Comparison of ENCODE assay signal across 1 cellular context in genomic region chr6:26659360-26660095, GRCh38.
TF ChIP-seq lines count a peak whose summit lies in the region.
"Not testable (repeated sequence)": the region's sequence is repeated elsewhere in the genome, so short reads cannot be mapped to it uniquely, and the experiment has no call there.

TSS of gene ZNF322 (minus strand) at chr6:26659746. CDS start at chr6:26638553, 21,193 bp downstream.

TF ChIP-seq in HepG2, 621 proteins besides CTCF, POLR2A, EP300 and RAD21 (continued from another document and continues in another):
- TF ChIP-seq THAP9 (CRISPR knock-in tag; IDR thresholded peaks at IDR 0.05; ENCODE audit: borderline replicate concordance) = peak; percentile 78; the same call in 1 of the 2 replicates
- TF ChIP-seq TAF15 (IDR thresholded peaks at IDR 0.05; ENCODE audit: low read depth, low read length, poor library complexity, severe bottlenecking) = peak; percentile 89
- TF ChIP-seq KLF11 (CRISPR knock-in tag; IDR thresholded peaks at IDR 0.05) = peak; percentile 43; the same call in 1 of the 2 replicates
- TF ChIP-seq TFAP4 (IDR thresholded peaks at IDR 0.05; ENCODE audit: borderline replicate concordance, low read depth) = 0 out of 2 replicates have a peak, but pooled peaks have one; percentile 4
- TF ChIP-seq ARID4A (CRISPR knock-in tag; IDR thresholded peaks at IDR 0.05; ENCODE audit: borderline replicate concordance) = peak; percentile 93
- 0 out of 2 replicates have a peak, but pooled peaks have one; percentile 70 for TF ChIP-seq DR1 (CRISPR knock-in tag; IDR thresholded peaks at IDR 0.05)
- TF ChIP-seq FOXA3 (CRISPR knock-in tag; IDR thresholded peaks at IDR 0.05) = peak; percentile 27; the same call in 1 of the 2 replicates
- TF ChIP-seq ZBTB26 (CRISPR knock-in tag; IDR thresholded peaks at IDR 0.05; ENCODE audit: borderline replicate concordance) = peak; percentile 65; the same call in 1 of the 2 replicates
- 0 out of 2 replicates have a peak, but pooled peaks have one; percentile 49 for TF ChIP-seq ZNF205 (CRISPR knock-in tag; IDR thresholded peaks at IDR 0.05)
- TF ChIP-seq ARID5B (CRISPR knock-in tag; IDR thresholded peaks at IDR 0.05) = peak; percentile 43
- TF ChIP-seq TOE1 (CRISPR knock-in tag; IDR thresholded peaks at IDR 0.05) = peak; percentile 83; the same call in 1 of the 2 replicates
- peak; percentile 91; the same call in 1 of the 2 replicates for TF ChIP-seq ZNF34 (CRISPR knock-in tag; IDR thresholded peaks at IDR 0.05; ENCODE audit: borderline replicate concordance)
- 0 out of 2 replicates have a peak, but pooled peaks have one; percentile 50 for TF ChIP-seq ZNF225 (CRISPR knock-in tag; IDR thresholded peaks at IDR 0.05)
- 0 out of 2 replicates have a peak, but pooled peaks have one; percentile 28 for TF ChIP-seq KAT7 (CRISPR knock-in tag; IDR thresholded peaks at IDR 0.05; ENCODE audit: borderline replicate concordance)
- peak; percentile 68 for TF ChIP-seq FOXK1 (CRISPR knock-in tag; IDR thresholded peaks at IDR 0.05; ENCODE audit: borderline replicate concordance, low read depth)
- TF ChIP-seq SMAD3 (CRISPR knock-in tag; IDR thresholded peaks at IDR 0.05) = peak; percentile 84
- TF ChIP-seq SOX13 (IDR thresholded peaks at IDR 0.05) = not testable (repeated sequence)
- TF ChIP-seq SOX13 (CRISPR knock-in tag; conservative IDR thresholded peaks at IDR 0.05 in 1 of 2, IDR thresholded peaks at IDR 0.05 in 1 of 2) = peak in 1 of 2 experiments; percentile 23; a peak in 1 of 4 replicates
- TF ChIP-seq USF2 (IDR thresholded peaks at IDR 0.05; ENCODE audit: low read depth, low read length) = peak; percentile 65
- peak; percentile 95; the same call in 1 of the 2 replicates for TF ChIP-seq USF2 (CRISPR knock-in tag; IDR thresholded peaks at IDR 0.05; ENCODE audit: borderline replicate concordance)
- peak; percentile 36 for TF ChIP-seq TBL1XR1 (IDR thresholded peaks at IDR 0.05; ENCODE audit: borderline replicate concordance, low read length, partially characterized antibody)
- peak; percentile 37; the same call in 1 of the 2 replicates for TF ChIP-seq EED (CRISPR knock-in tag; IDR thresholded peaks at IDR 0.05)
- peak; percentile 98 for TF ChIP-seq PHF8 (CRISPR knock-in tag; IDR thresholded peaks at IDR 0.05)
- TF ChIP-seq ZNF639 (CRISPR knock-in tag; conservative IDR thresholded peaks at IDR 0.05) = peak; percentile 55; the same call in 1 of the 2 replicates
- TF ChIP-seq CBFB (CRISPR knock-in tag; IDR thresholded peaks at IDR 0.05) = 0 out of 2 replicates have a peak, but pooled peaks have one; percentile 69
- TF ChIP-seq ZNF564 (CRISPR knock-in tag; IDR thresholded peaks at IDR 0.05) = 0 out of 2 replicates have a peak, but pooled peaks have one; percentile 51
- TF ChIP-seq GABPA (IDR thresholded peaks at IDR 0.05; ENCODE audit: low read depth, low read length) = peak; percentile 58
- peak; percentile 86 for TF ChIP-seq GABPA (CRISPR knock-in tag; IDR thresholded peaks at IDR 0.05; ENCODE audit: low read depth)
- peak; percentile 93 for TF ChIP-seq RAD51 (IDR thresholded peaks at IDR 0.05; ENCODE audit: borderline replicate concordance)
- TF ChIP-seq ZBTB25 (CRISPR knock-in tag; IDR thresholded peaks at IDR 0.05) = peak; percentile 69
- peak; percentile 55 for TF ChIP-seq GATA4 (IDR thresholded peaks at IDR 0.05; ENCODE audit: borderline replicate concordance, low read depth)
- peak; percentile 6; the same call in 1 of the 2 replicates for TF ChIP-seq THRA (CRISPR knock-in tag; IDR thresholded peaks at IDR 0.05; ENCODE audit: borderline replicate concordance)
- TF ChIP-seq SALL2 (CRISPR knock-in tag; IDR thresholded peaks at IDR 0.05) = peak; percentile 65; the same call in 1 of the 2 replicates
- TF ChIP-seq ZFX (CRISPR knock-in tag; IDR thresholded peaks at IDR 0.05; ENCODE audit: low read depth) = peak; percentile 99
- peak; percentile 39 for TF ChIP-seq HIVEP1 (CRISPR knock-in tag; IDR thresholded peaks at IDR 0.05)
- TF ChIP-seq TBX2 (CRISPR knock-in tag; IDR thresholded peaks at IDR 0.05; ENCODE audit: borderline replicate concordance) = peak; percentile 54; the same call in 1 of the 2 replicates
- peak; percentile 80 for TF ChIP-seq RBM39 (IDR thresholded peaks at IDR 0.05; ENCODE audit: low read depth, low read length, poor library complexity, severe bottlenecking)
- TF ChIP-seq EHMT2 (IDR thresholded peaks at IDR 0.05; ENCODE audit: borderline replicate concordance, low read depth, low read length) = peak; percentile 23; the same call in 1 of the 2 replicates
- peak; percentile 36 for TF ChIP-seq NCOA2 (CRISPR knock-in tag; IDR thresholded peaks at IDR 0.05)
- TF ChIP-seq TOPORS (CRISPR knock-in tag; IDR thresholded peaks at IDR 0.05) = 0 out of 2 replicates have a peak, but pooled peaks have one; percentile 45
